ENCODE assay signal across 8 cellular contexts in genomic region chr6:90478789-90479602, GRCh38.
DNase-seq lines count a peak whose midpoint lies in the region; ATAC-seq lines count a peak whose summit lies in the region.

No MANE protein-coding gene starts in this region.

- no peaks in the 10 kb centered on the region for H3K27me3 ChIP-seq in CD4-positive, CD25-positive, alpha-beta regulatory T cell (ENCODE audit: control insufficient read depth, insufficient read depth, low read length)

- no peaks in the 10 kb centered on the region for H3K9me3 Mint-ChIP-seq in CD4-positive, CD25-positive, alpha-beta regulatory T cell

- no peaks in the 10 kb centered on the region for H3K36me3 ChIP-seq in CD4-positive, CD25-positive, alpha-beta regulatory T cell (ENCODE audit: control insufficient read depth, insufficient read depth, low read length)

- H3K36me3 Mint-ChIP-seq in CD4-positive, CD25-positive, alpha-beta regulatory T cell: no peaks in the 10 kb centered on the region

- H3K4me3 Mint-ChIP-seq in CD4-positive, CD25-positive, alpha-beta regulatory T cell: peak overlapping the region in 3 of 4 donors; percentile 37 to 87 (median 58)

- peak overlapping the region; percentile 48 for H3K4me3 ChIP-seq in CD4-positive, CD25-positive, alpha-beta regulatory T cell (ENCODE audit: low read depth, low read length)

- peak overlapping the region; percentile 66 to 89 (median 67) for H3K27ac Mint-ChIP-seq in CD4-positive, CD25-positive, alpha-beta regulatory T cell

- H3K9me3 ChIP-seq in CD4-positive, CD25-positive, alpha-beta regulatory T cell (ENCODE audit: control insufficient read depth in 2 of 2, low read length in 2 of 2): no peaks in the 10 kb centered on the region

- peaks cover 21 to 50% (median 32%) of the 10 kb centered on the region in 4 donors for H3K4me1 Mint-ChIP-seq in CD4-positive, CD25-positive, alpha-beta regulatory T cell

- peaks cover 5% of the 10 kb centered on the region for H3K27me3 Mint-ChIP-seq in CD4-positive, CD25-positive, alpha-beta regulatory T cell

- H3K27ac ChIP-seq in CD4-positive, CD25-positive, alpha-beta regulatory T cell (ENCODE audit: insufficient read depth, low read length, poor library complexity, severe bottlenecking): no peak overlapping the region

- peak; percentile 92 to 95 for ATAC-seq in CD4-positive, CD25-positive, alpha-beta regulatory T cell (ENCODE audit: low read depth in 2 of 2)
- ATAC-seq in GM19438 (IDR thresholded peaks at IDR 0.05; ENCODE audit: low read depth, unreplicated experiment): peak; percentile 88
- ATAC-seq in HG03520 (IDR thresholded peaks at IDR 0.05; ENCODE audit: unreplicated experiment): peak; percentile 80
- ATAC-seq in left colon: peak; percentile 95

- H3K4me1 ChIP-seq in CD4-positive, CD25-positive, alpha-beta regulatory T cell (ENCODE audit: control insufficient read depth, insufficient read depth, low read length, poor library complexity, severe bottlenecking): peaks cover 28% of the 10 kb centered on the region

- intact Hi-C loops in left colon (cut with DNase I, micrococcal nuclease): loop anchor here (5.0 to 10.0 kb wide), 2 partner anchors 537 to 544 kb away; no protein-coding TSS in a partner anchor

- DNase-seq in CD4-positive, CD25-positive, alpha-beta regulatory T cell: peak; percentile 71 to 82 (median 76)
- DNase-seq in NCI-H524 (lab: John Stamatoyannopoulos, UW): peak; percentile 64 to 90
- DNase-seq in activated CD4-positive, alpha-beta T cell treated with anti-CD3 and anti-CD28 coated beads for 1 hour: peak; percentile 81
- DNase-seq in cerebellum (ENCODE audit: low spot score): peak; percentile 91
- peak; percentile 78 to 87 for DNase-seq in left colon
- DNase-seq in stimulated activated CD4-positive, alpha-beta T cell treated with anti-CD3 and anti-CD28 coated beads, Interleukin-4, amount 100 ng/mL, for 24 hours: peak; percentile 89
